Comparison of ENCODE assay signal across 17 cellular contexts in genomic region chr11:47998345-47998732, GRCh38. TPM values are rescaled to one million over a fixed set of nuclear protein-coding genes. Genes with fewer than 3 reads are reported as not detected.
DNase-seq lines count a peak whose midpoint lies in the region; ATAC-seq lines count a peak whose summit lies in the region.
"Had no signal": no experiment of that assay in that cellular context is flagged by ENCODE, and none has a peak within 500 bp of the region (broad histone marks: within the 10 kb centered on the region; RNA-seq: fewer than 3 reads in every experiment).

No MANE protein-coding gene starts in this region.

- no peak for DNase-seq in T-helper 1 cell
- DNase-seq in central memory CD8-positive, alpha-beta T cell (ENCODE audit: low spot score in 2 of 2): no peak
- no peak for DNase-seq in natural killer cell treated with Interleukin-12 subunit alpha and Interleukin-12 subunit beta and Interleukin-15 and Interleukin-18, amount 100 ng/mL, for 72 hours (ENCODE audit: low spot score)
- DNase-seq in stimulated activated CD8-positive, alpha-beta memory T cell treated with anti-CD3 and anti-CD28 coated beads, Interleukin-4, amount 100 ng/mL, for 48 hours: no peak
- no peak for DNase-seq in H4 (ENCODE audit: low spot score)
- no peak for DNase-seq in NCI-H2196 treated with DMSO at 0.1 percent for 48 hours (lab: John Stamatoyannopoulos, UW; ENCODE audit: unreplicated experiment)
- DNase-seq: activated CD8-positive, alpha-beta memory T cell treated with anti-CD3 and anti-CD28 coated beads, Interleukin-2, amount 50 U/mL, for 4 hours; cerebellar nuclear complex; foreskin keratinocyte; lower lobe of right lung; NCI-H1930; NCI-H524 treated with DMSO at 0.1 percent for 48 hours; sigmoid colon; stimulated activated CD4-positive, alpha-beta T cell treated with anti-CD3 and anti-CD28 coated beads, Interleukin-2, amount 100 ng/mL, for 48 hours; upper lobe of right lung had no signal

- H3K27me3 Mint-ChIP-seq in T-helper 1 cell treated with Interleukin-12 subunit alpha and Interleukin-12 subunit beta and Interleukin-4 antibody, amounts not matched to agents 30 μg/mL and 1 μg/mL, for 36 hours (ENCODE audit: low read depth): no peaks in the 10 kb centered on the region
- no peaks in the 10 kb centered on the region for H3K27me3 Mint-ChIP-seq in IgD-negative memory B cell
- H3K27me3 Mint-ChIP-seq in central memory CD8-positive, alpha-beta T cell: no peaks in the 10 kb centered on the region
- H3K27me3 Mint-ChIP-seq in natural killer cell treated with Interleukin-12 subunit alpha and Interleukin-12 subunit beta and Interleukin-15 and Interleukin-18, amount 100 ng/mL, for 72 hours: no peaks in the 10 kb centered on the region

- H3K27ac Mint-ChIP-seq in T-helper 1 cell treated with Interleukin-12 subunit alpha and Interleukin-12 subunit beta and Interleukin-4 antibody, amounts not matched to agents 30 μg/mL and 1 μg/mL, for 36 hours: peak overlapping the region; percentile 97
- peak overlapping the region in 2 of 3 donors; percentile 1 to 67 for H3K27ac Mint-ChIP-seq in IgD-negative memory B cell
- H3K27ac Mint-ChIP-seq in central memory CD8-positive, alpha-beta T cell (ENCODE audit: low read depth): peak overlapping the region; percentile 69
- H3K27ac Mint-ChIP-seq in natural killer cell treated with Interleukin-12 subunit alpha and Interleukin-12 subunit beta and Interleukin-15 and Interleukin-18, amount 100 ng/mL, for 72 hours: peak overlapping the region; percentile 93 to 100

- no peak for ATAC-seq in central memory CD8-positive, alpha-beta T cell (replicated peaks; ENCODE audit: extremely low read depth, poor library complexity, severe bottlenecking)
- ATAC-seq in natural killer cell treated with Interleukin-12 subunit alpha and Interleukin-12 subunit beta and Interleukin-15 and Interleukin-18, amount 100 ng/mL, for 72 hours: no peak
- ATAC-seq: foreskin keratinocyte, lower lobe of right lung, upper lobe of right lung had no signal

- H3K4me1 Mint-ChIP-seq in T-helper 1 cell treated with Interleukin-12 subunit alpha and Interleukin-12 subunit beta and Interleukin-4 antibody, amounts not matched to agents 30 μg/mL and 1 μg/mL, for 36 hours (ENCODE audit: low read depth): peaks cover 57% of the 10 kb centered on the region
- peaks cover 26 to 31% (median 29%) of the 10 kb centered on the region in 3 donors for H3K4me1 Mint-ChIP-seq in IgD-negative memory B cell
- H3K4me1 Mint-ChIP-seq in central memory CD8-positive, alpha-beta T cell: peaks cover 57% of the 10 kb centered on the region
- H3K4me1 Mint-ChIP-seq in natural killer cell treated with Interleukin-12 subunit alpha and Interleukin-12 subunit beta and Interleukin-15 and Interleukin-18, amount 100 ng/mL, for 72 hours (ENCODE audit: low read depth in 2 of 2): peaks cover 56 to 59% of the 10 kb centered on the region in 2 donors

- peaks cover 18% of the 10 kb centered on the region for H3K36me3 Mint-ChIP-seq in T-helper 1 cell treated with Interleukin-12 subunit alpha and Interleukin-12 subunit beta and Interleukin-4 antibody, amounts not matched to agents 30 μg/mL and 1 μg/mL, for 36 hours (ENCODE audit: low read depth)
- peaks cover 2% of the 10 kb centered on the region for H3K36me3 Mint-ChIP-seq in IgD-negative memory B cell
- H3K36me3 Mint-ChIP-seq in central memory CD8-positive, alpha-beta T cell (ENCODE audit: insufficient read depth): peaks cover 15% of the 10 kb centered on the region
- no peaks in the 10 kb centered on the region for H3K36me3 Mint-ChIP-seq in natural killer cell treated with Interleukin-12 subunit alpha and Interleukin-12 subunit beta and Interleukin-15 and Interleukin-18, amount 100 ng/mL, for 72 hours

- no peaks in the 10 kb centered on the region for H3K9me3 Mint-ChIP-seq in T-helper 1 cell treated with Interleukin-12 subunit alpha and Interleukin-12 subunit beta and Interleukin-4 antibody, amounts not matched to agents 30 μg/mL and 1 μg/mL, for 36 hours
- H3K9me3 Mint-ChIP-seq in IgD-negative memory B cell: no peaks in the 10 kb centered on the region
- H3K9me3 Mint-ChIP-seq in central memory CD8-positive, alpha-beta T cell: no peaks in the 10 kb centered on the region
- no peaks in the 10 kb centered on the region for H3K9me3 Mint-ChIP-seq in natural killer cell treated with Interleukin-12 subunit alpha and Interleukin-12 subunit beta and Interleukin-15 and Interleukin-18, amount 100 ng/mL, for 72 hours

- no peak overlapping the region for H3K4me3 Mint-ChIP-seq in T-helper 1 cell treated with Interleukin-12 subunit alpha and Interleukin-12 subunit beta and Interleukin-4 antibody, amounts not matched to agents 30 μg/mL and 1 μg/mL, for 36 hours
- H3K4me3 Mint-ChIP-seq in IgD-negative memory B cell: peak overlapping the region in 2 of 4 donors; percentile 31 to 35
- peak overlapping the region; percentile 71 for H3K4me3 Mint-ChIP-seq in central memory CD8-positive, alpha-beta T cell
- H3K4me3 Mint-ChIP-seq in natural killer cell treated with Interleukin-12 subunit alpha and Interleukin-12 subunit beta and Interleukin-15 and Interleukin-18, amount 100 ng/mL, for 72 hours: peak overlapping the region; percentile 4

RNA-seq across cellular contexts. Expression of gene PTPRJ, which starts 18.0 kb away (rescaled TPM):
- polyA plus RNA-seq in IgD-negative memory B cell: 8.1 TPM
- total RNA-seq in natural killer cell treated with Interleukin-12 subunit alpha and Interleukin-12 subunit beta and Interleukin-15 and Interleukin-18, amount 100 ng/mL, for 72 hours: 10 to 100 TPM; 60.7 to 83.3 TPM
- total RNA-seq in H4 (2014; rRNA removed; shearing (Covaris generic)): 16.5 and 19.9 TPM in 2 replicates

Comparison
In these comparisons a context has a peak if more than half of its experiments do, and no peak if none do; other contexts are left out.
1. H3K27ac Mint-ChIP-seq: peak in every context shown above with its lines; median percentile 97 in T-helper 1 cell treated with Interleukin-12 subunit alpha and Interleukin-12 subunit beta and Interleukin-4 antibody, amounts not matched to agents 30 μg/mL and 1 μg/mL, for 36 hours; 96 in natural killer cell treated with Interleukin-12 subunit alpha and Interleukin-12 subunit beta and Interleukin-15 and Interleukin-18, amount 100 ng/mL, for 72 hours; 69 in central memory CD8-positive, alpha-beta T cell; 34 in IgD-negative memory B cell.